In the genomic region with DNA sequence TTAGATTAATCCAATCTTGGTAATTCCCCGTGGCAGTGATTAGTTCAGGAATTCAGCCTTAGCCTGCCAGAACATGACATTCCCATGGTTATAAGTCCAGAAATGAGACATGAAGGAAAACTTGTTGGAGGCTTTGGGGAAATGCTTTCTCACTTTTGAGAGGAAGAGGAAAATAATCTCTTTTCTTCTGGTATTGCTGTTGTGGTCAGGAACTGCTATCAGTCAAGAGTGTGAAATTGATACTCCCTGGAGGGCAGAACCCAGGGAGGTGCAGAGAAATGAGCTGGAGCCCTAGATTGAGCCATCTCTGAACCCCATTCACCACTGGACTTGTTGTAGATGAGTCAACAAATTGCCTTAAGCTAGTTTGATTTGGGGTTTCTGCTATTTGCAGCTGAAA, we compare ENCODE assay signal across 8 cellular contexts. TPM values are rescaled to one million over a fixed set of nuclear protein-coding genes. Genes with fewer than 3 reads are reported as not detected.
DNase-seq lines count a peak whose midpoint lies in the region; ATAC-seq and TF ChIP-seq lines count a peak whose summit lies in the region.

No MANE protein-coding gene starts in this region.

- H3K4me1 ChIP-seq in suprapubic skin (peaks cover 58% of the 10 kb centered on the region), left lung (peaks cover 29 to 62% of the 10 kb centered on the region in 2 donors)

- 0% methylated on average over 1 of the region's 1 CpG for WGBS in suprapubic skin

- ATAC-seq in left lung: no peak

- peak overlapping the region; percentile 35 for H3K27ac ChIP-seq in suprapubic skin
- peak overlapping the region in 1 of 2 donors; percentile 38 for H3K27ac ChIP-seq in left lung

- no peaks in the 10 kb centered on the region for H3K9me3 ChIP-seq in suprapubic skin
- no peaks in the 10 kb centered on the region for H3K9me3 ChIP-seq in left lung

- TF ChIP-seq EP300 in suprapubic skin (IDR thresholded peaks at IDR 0.05): no peak

- TF ChIP-seq POLR2A in NB4 (IDR thresholded peaks at IDR 0.05; ENCODE audit: extremely low read depth, insufficient read length): no peak
- TF ChIP-seq POLR2A in suprapubic skin (IDR thresholded peaks at IDR 0.05): no peak

- DNase-seq in stimulated activated CD4-positive, alpha-beta T cell treated with anti-CD3 and anti-CD28 coated beads, Interleukin-15, amount 100 ng/mL, for 24 hours: peak; percentile 54
- DNase-seq in stimulated activated CD4-positive, alpha-beta T cell treated with anti-CD3 and anti-CD28 coated beads, Interleukin-12 subunit alpha, Interleukin-12 subunit beta, amount 100 ng/mL, for 4 hours: no peak
- DNase-seq in NB4 (ENCODE audit: low read depth): peak; percentile 90
- peak; percentile 34 for DNase-seq in dedifferentiated amniotic fluid mesenchymal stem cell (ENCODE audit: extremely low spot score)
- no peak for DNase-seq in suprapubic skin (ENCODE audit: low spot score in 2 of 2)
- no peak for DNase-seq in midbrain (lab: John Stamatoyannopoulos, UW)
- DNase-seq in RKO (ENCODE audit: low spot score): no peak
- DNase-seq in left lung: no peak

- no peaks in the 10 kb centered on the region for H3K27me3 ChIP-seq in suprapubic skin
- no peaks in the 10 kb centered on the region for H3K27me3 ChIP-seq in left lung

- TF ChIP-seq CTCF in NB4 (IDR thresholded peaks at IDR 0.05; ENCODE audit: low read depth, low read length): no peak
- TF ChIP-seq CTCF in suprapubic skin (IDR thresholded peaks at IDR 0.05): no peak
- TF ChIP-seq CTCF in left lung (IDR thresholded peaks at IDR 0.05): no peak

- H3K4me3 ChIP-seq in NB4 (ENCODE audit: low read depth, low read length): no peak overlapping the region
- no peak overlapping the region for H3K4me3 ChIP-seq in suprapubic skin
- H3K4me3 ChIP-seq in left lung: no peak overlapping the region

- H3K36me3 ChIP-seq in suprapubic skin (no peaks in the 10 kb centered on the region), left lung (no peaks in the 10 kb centered on the region)

- intact Hi-C loops in left lung (cut with DNase I): no loop called here

RNA-seq across cellular contexts. Expression of a gene that starts 38.6 kb away (rescaled TPM):
- total RNA-seq in suprapubic skin (10 to 100 TPM in 1 of 4 donors, 1 to 10 TPM in 3; 4.5 to 12.1 (median 7.1) TPM), left lung (10 to 100 TPM; 24.0 to 32.2 TPM)

RNA-seq across cellular contexts. Expression of a gene that starts 49.4 kb away (rescaled TPM):
- 10 to 100 TPM; 11.0 to 12.9 (median 12.5) TPM for total RNA-seq in suprapubic skin
- total RNA-seq in left lung: 10 to 100 TPM; 45.1 to 60.2 TPM

Comparison
In these comparisons a context has a peak if more than half of its experiments do, and no peak if none do; other contexts are left out.
1. DNase-seq: peak in stimulated activated CD4-positive, alpha-beta T cell treated with anti-CD3 and anti-CD28 coated beads, Interleukin-15, amount 100 ng/mL, for 24 hours (single experiment), NB4 (single experiment) and dedifferentiated amniotic fluid mesenchymal stem cell (single experiment); none in stimulated activated CD4-positive, alpha-beta T cell treated with anti-CD3 and anti-CD28 coated beads, Interleukin-12 subunit alpha, Interleukin-12 subunit beta, amount 100 ng/mL, for 4 hours (single experiment), suprapubic skin (0 of 2), midbrain (single experiment), RKO (single experiment) and left lung (0 of 2).